Comparison of ENCODE assay signal across 10 cellular contexts in genomic region chr9:104092192-104092591, GRCh38. TPM values are rescaled to one million over a fixed set of nuclear protein-coding genes. Genes with fewer than 3 reads are reported as not detected.
DNase-seq lines count a peak whose midpoint lies in the region; ATAC-seq and TF ChIP-seq lines count a peak whose summit lies in the region.
"Had no signal": no experiment of that assay in that cellular context is flagged by ENCODE, and none has a peak within 500 bp of the region (broad histone marks: within the 10 kb centered on the region; RNA-seq: fewer than 3 reads in every experiment).

No MANE protein-coding gene starts in this region.

- no peaks in the 10 kb centered on the region for H3K9me2 ChIP-seq in GM23338 (ENCODE audit: insufficient read depth)

- H3K79me2 ChIP-seq in GM23338 (replicated peaks; ENCODE audit: insufficient read depth): peaks cover 27% of the 10 kb centered on the region

- H3K4me1 Mint-ChIP-seq in CD4-positive, alpha-beta T cell (ENCODE audit: low read depth): peaks cover 60% of the 10 kb centered on the region
- H3K4me1 Mint-ChIP-seq in GM23338: peaks cover 6% of the 10 kb centered on the region; the same call in 2 of the 3 replicates
- peaks cover 41% of the 10 kb centered on the region for H3K4me1 Mint-ChIP-seq in activated naive CD8-positive, alpha-beta T cell treated with anti-CD3 and anti-CD28 coated beads, Interleukin-2, amount 50 U/mL, for 24 hours
- H3K4me1 Mint-ChIP-seq in naive thymus-derived CD8-positive, alpha-beta T cell: peaks cover 13 to 51% (median 44%) of the 10 kb centered on the region in 4 donors
- H3K4me1 Mint-ChIP-seq in natural killer cell treated with Interleukin-12 subunit alpha and Interleukin-12 subunit beta and Interleukin-15 and Interleukin-18, amount 100 ng/mL, for 72 hours (ENCODE audit: low read depth in 2 of 2): peaks cover 7 to 33% of the 10 kb centered on the region in 2 donors

- H3K27me3 Mint-ChIP-seq in CD4-positive, alpha-beta T cell: no peaks in the 10 kb centered on the region
- H3K27me3 Mint-ChIP-seq in GM23338 (ENCODE audit: insufficient read depth, low read depth, poor library complexity): peaks cover 6% of the 10 kb centered on the region
- H3K27me3 Mint-ChIP-seq in activated naive CD8-positive, alpha-beta T cell treated with anti-CD3 and anti-CD28 coated beads, Interleukin-2, amount 50 U/mL, for 24 hours: peaks cover 4% of the 10 kb centered on the region
- peaks cover 0 to 6% (median 0%) of the 10 kb centered on the region in 5 donors for H3K27me3 Mint-ChIP-seq in naive thymus-derived CD8-positive, alpha-beta T cell
- H3K27me3 Mint-ChIP-seq in natural killer cell treated with Interleukin-12 subunit alpha and Interleukin-12 subunit beta and Interleukin-15 and Interleukin-18, amount 100 ng/mL, for 72 hours: peaks cover 16 to 28% of the 10 kb centered on the region in 2 donors

- H4K20me1 ChIP-seq in GM23338 (replicated peaks; ENCODE audit: insufficient read depth): no peaks in the 10 kb centered on the region

- TF ChIP-seq CTCF in CD4-positive, alpha-beta T cell (IDR thresholded peaks at IDR 0.05): no peak
- TF ChIP-seq CTCF in GM23338 (conservative IDR thresholded peaks at IDR 0.05; ENCODE audit: low read depth in 2 of 2): no peak

- H3K4me2 ChIP-seq in GM23338: peak overlapping the region; percentile 91; the same call in 1 of the 2 replicates

- no peaks in the 10 kb centered on the region for H3F3A ChIP-seq in GM23338 (replicated peaks; ENCODE audit: low read depth)

- intact Hi-C loops in CD4-positive, alpha-beta T cell (cut with DNase I, micrococcal nuclease): loop anchor here (2.0 to 10.0 kb wide), 6 partner anchors 80 to 1603 kb away; partner anchors contain the start of genes FKTN (in 2 of the 2), NIPSNAP3A (in 1 of the 2), SLC44A1 (in 1 of the 2) and TMEM38B (in 1 of the 2)

- no peaks in the 10 kb centered on the region for H3K36me3 ChIP-seq in GM23338 (ENCODE audit: insufficient read depth)
- H3K36me3 ChIP-seq: Peyer's patch, vagina had no signal

- no peak overlapping the region for H2AFZ ChIP-seq in GM23338

- peak overlapping the region; percentile 64 for H3K4me3 Mint-ChIP-seq in CD4-positive, alpha-beta T cell
- peak overlapping the region; percentile 93; the same call in 2 of the 3 replicates for H3K4me3 Mint-ChIP-seq in GM23338
- peak overlapping the region; percentile 93 for H3K4me3 Mint-ChIP-seq in activated naive CD8-positive, alpha-beta T cell treated with anti-CD3 and anti-CD28 coated beads, Interleukin-2, amount 50 U/mL, for 24 hours
- H3K4me3 Mint-ChIP-seq in naive thymus-derived CD8-positive, alpha-beta T cell: peak overlapping the region in 6 of 10 donors; percentile 18 to 100 (median 44)
- H3K4me3 Mint-ChIP-seq in natural killer cell treated with Interleukin-12 subunit alpha and Interleukin-12 subunit beta and Interleukin-15 and Interleukin-18, amount 100 ng/mL, for 72 hours: no peak overlapping the region

- POLR2A ChIA-PET in CD4-positive, alpha-beta T cell (lab: Charles Lee): interaction anchor here (3.3 kb wide), 1 partner anchor 656 kb away, joined by 25 read pairs; the partner anchor contains the start of gene NIPSNAP3A
- POLR2A ChIA-PET in naive thymus-derived CD8-positive, alpha-beta T cell (lab: Charles Lee): interaction anchor here (2.2 kb wide), 1 partner anchor 656 kb away, joined by 16 read pairs; the partner anchor contains the start of gene NIPSNAP3A

- no peaks in the 10 kb centered on the region for H3K9me3 Mint-ChIP-seq in CD4-positive, alpha-beta T cell
- H3K9me3 Mint-ChIP-seq in GM23338: peaks cover 22% of the 10 kb centered on the region
- H3K9me3 Mint-ChIP-seq in activated naive CD8-positive, alpha-beta T cell treated with anti-CD3 and anti-CD28 coated beads, Interleukin-2, amount 50 U/mL, for 24 hours: no peaks in the 10 kb centered on the region
- no peaks in the 10 kb centered on the region for H3K9me3 Mint-ChIP-seq in naive thymus-derived CD8-positive, alpha-beta T cell
- no peaks in the 10 kb centered on the region for H3K9me3 Mint-ChIP-seq in natural killer cell treated with Interleukin-12 subunit alpha and Interleukin-12 subunit beta and Interleukin-15 and Interleukin-18, amount 100 ng/mL, for 72 hours

- ATAC-seq in CD4-positive, alpha-beta T cell (ENCODE audit: poor library complexity): no peak
- no peak for ATAC-seq in GM23338
- ATAC-seq in activated naive CD8-positive, alpha-beta T cell treated with anti-CD3 and anti-CD28 coated beads, Interleukin-2, amount 50 U/mL, for 24 hours: no peak
- no peak for ATAC-seq in naive thymus-derived CD8-positive, alpha-beta T cell
- ATAC-seq in natural killer cell treated with Interleukin-12 subunit alpha and Interleukin-12 subunit beta and Interleukin-15 and Interleukin-18, amount 100 ng/mL, for 72 hours: no peak

- H3K4me3 ChIP-seq in GM23338: 0 out of 2 replicates have a peak overlapping the region, but pooled peaks have one; percentile 73

- no peak overlapping the region for H3K27ac ChIP-seq in CD4-positive, alpha-beta T cell (ENCODE audit: low read depth, low read length)
- no peak overlapping the region for H3K27ac ChIP-seq in GM23338 (ENCODE audit: low read depth)

- H3K4me1 ChIP-seq in GM23338 (ENCODE audit: insufficient read depth): no peaks in the 10 kb centered on the region

- H3K9me3 ChIP-seq in CD4-positive, alpha-beta T cell (ENCODE audit: control insufficient read depth, low read length): no peaks in the 10 kb centered on the region
- H3K9me3 ChIP-seq: Peyer's patch, vagina had no signal

- CTCF ChIA-PET in CD4-positive, alpha-beta T cell (lab: Charles Lee): interaction anchor here (0.6 kb wide), 1 partner anchor 894 kb away, joined by 5 read pairs; no protein-coding TSS in a partner anchor

- DNase-seq in CD4-positive, alpha-beta T cell: no peak
- DNase-seq in GM23338 (ENCODE audit: low spot score) (no peak), RPMI8226 (no peak), CD1c-positive myeloid dendritic cell (ENCODE audit: extremely low spot score) (no peak)
- DNase-seq in activated naive CD8-positive, alpha-beta T cell treated with anti-CD3 and anti-CD28 coated beads, Interleukin-2, amount 50 U/mL, for 24 hours: no peak
- no peak for DNase-seq in naive thymus-derived CD8-positive, alpha-beta T cell
- DNase-seq in natural killer cell treated with Interleukin-12 subunit alpha and Interleukin-12 subunit beta and Interleukin-15 and Interleukin-18, amount 100 ng/mL, for 72 hours (ENCODE audit: low spot score): no peak
- DNase-seq: foreskin melanocyte, Peyer's patch had no signal

- H3K27me3 ChIP-seq in CD4-positive, alpha-beta T cell (ENCODE audit: control insufficient read depth, insufficient read depth, low read length): no peaks in the 10 kb centered on the region
- no peaks in the 10 kb centered on the region for H3K27me3 ChIP-seq in GM23338 (ENCODE audit: insufficient read depth)
- H3K27me3 ChIP-seq: Peyer's patch, vagina had no signal

- peaks cover 14% of the 10 kb centered on the region for H3K36me3 Mint-ChIP-seq in CD4-positive, alpha-beta T cell (ENCODE audit: low read depth)
- H3K36me3 Mint-ChIP-seq in GM23338 (ENCODE audit: low read depth): no peaks in the 10 kb centered on the region
- peaks cover 18% of the 10 kb centered on the region for H3K36me3 Mint-ChIP-seq in activated naive CD8-positive, alpha-beta T cell treated with anti-CD3 and anti-CD28 coated beads, Interleukin-2, amount 50 U/mL, for 24 hours (ENCODE audit: low read depth)
- H3K36me3 Mint-ChIP-seq in naive thymus-derived CD8-positive, alpha-beta T cell: no peaks in the 10 kb centered on the region
- peaks cover 5% of the 10 kb centered on the region for H3K36me3 Mint-ChIP-seq in natural killer cell treated with Interleukin-12 subunit alpha and Interleukin-12 subunit beta and Interleukin-15 and Interleukin-18, amount 100 ng/mL, for 72 hours

- H3K27ac Mint-ChIP-seq in CD4-positive, alpha-beta T cell: peak overlapping the region; percentile 99
- H3K27ac Mint-ChIP-seq in GM23338: no peak overlapping the region
- H3K27ac Mint-ChIP-seq in activated naive CD8-positive, alpha-beta T cell treated with anti-CD3 and anti-CD28 coated beads, Interleukin-2, amount 50 U/mL, for 24 hours: no peak overlapping the region
- peak overlapping the region in 1 of 10 donors; percentile 99 for H3K27ac Mint-ChIP-seq in naive thymus-derived CD8-positive, alpha-beta T cell
- no peak overlapping the region for H3K27ac Mint-ChIP-seq in natural killer cell treated with Interleukin-12 subunit alpha and Interleukin-12 subunit beta and Interleukin-15 and Interleukin-18, amount 100 ng/mL, for 72 hours

TF ChIP-seq in GM23338, 12 proteins besides CTCF, POLR2A, EP300 and RAD21 (continues in another document):
- TF ChIP-seq CREB1 (CRISPR knock-in tag; IDR thresholded peaks at IDR 0.05; ENCODE audit: low read depth) (no peak), ETS1 (IDR thresholded peaks at IDR 0.05) (no peak), EZH2 (IDR thresholded peaks at IDR 0.05; ENCODE audit: low read depth, unreplicated experiment) (no peak), EZH2phosphoT487 (IDR thresholded peaks at IDR 0.05; ENCODE audit: unreplicated experiment) (no peak), JUNB (IDR thresholded peaks at IDR 0.05; ENCODE audit: unreplicated experiment) (no peak), STAT1 (IDR thresholded peaks at IDR 0.05; ENCODE audit: unreplicated experiment) (no peak), ZNF331 (CRISPR knock-in tag; IDR thresholded peaks at IDR 0.05; ENCODE audit: low read depth) (no peak), NANOG (IDR thresholded peaks at IDR 0.05; ENCODE audit: borderline replicate concordance) (no peak)

RNA-seq across cellular contexts. Expression of gene SMC2, which starts 1.9 kb away (rescaled TPM):
- 1 to 10 TPM; 2.6 to 2.9 TPM for total RNA-seq in CD4-positive, alpha-beta T cell
- 31.1 and 32.7 TPM in 2 replicates for total RNA-seq in GM23338 (2014; rRNA removed; shearing (Covaris generic))
- 103 and 123 TPM in 2 replicates for polyA plus RNA-seq in GM23338 (2016; fragmentation: Nextera tagmentation; extraction: Ambion mirVana)
- 10 to 100 TPM; 13.6 to 13.8 TPM for total RNA-seq in naive thymus-derived CD8-positive, alpha-beta T cell
- 10 to 100 TPM; 11.8 to 14.3 (median 12.7) TPM for polyA plus RNA-seq in naive thymus-derived CD8-positive, alpha-beta T cell
- total RNA-seq in natural killer cell treated with Interleukin-12 subunit alpha and Interleukin-12 subunit beta and Interleukin-15 and Interleukin-18, amount 100 ng/mL, for 72 hours: 10 to 100 TPM; 34.4 to 54.0 TPM
